In the genomic region with DNA sequence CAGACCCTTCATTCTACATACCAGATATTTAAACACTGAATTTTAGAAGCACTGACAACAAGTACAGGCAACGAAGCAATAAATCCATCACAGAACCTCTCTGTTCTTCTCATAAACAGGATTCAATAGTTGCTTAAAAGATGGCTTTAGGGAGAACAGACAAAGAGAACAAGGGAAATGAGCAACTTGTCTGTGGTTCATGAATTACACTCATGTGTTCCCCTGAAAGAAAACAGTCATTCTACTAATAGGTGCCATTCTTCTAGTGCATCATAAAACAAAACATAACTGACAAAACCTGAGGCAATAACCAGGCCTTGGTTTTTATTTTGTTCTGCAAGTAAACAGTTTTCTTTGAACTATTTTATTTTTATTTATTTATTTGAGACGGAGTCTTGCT, we compare ENCODE assay signal across 33 cellular contexts. TPM values are rescaled to one million over a fixed set of nuclear protein-coding genes. Genes with fewer than 3 reads are reported as not detected.
"Had no signal": no experiment of that assay in that cellular context is flagged by ENCODE, and none has a peak within 500 bp of the region (broad histone marks: within the 10 kb centered on the region; RNA-seq: fewer than 3 reads in every experiment).

No MANE protein-coding gene starts in this region.

- H3K27me3 ChIP-seq: adrenal gland, body of pancreas, breast epithelium, Peyer's patch had no signal

- H3K4me3 Mint-ChIP-seq: activated CD8-positive, alpha-beta T cell treated with anti-CD3 and anti-CD28 coated beads, Interleukin-2, amount 10 ng/mL, durations not matched to agents 7 days and 5 days; activated naive CD4-positive, alpha-beta T cell treated with anti-CD3 and anti-CD28 coated beads, Interleukin-2, amount 50 U/mL, for 24 hours had no signal

- H3K4me2 ChIP-seq: KMS-11 had no signal

- H3K27me3 Mint-ChIP-seq: activated naive CD4-positive, alpha-beta T cell treated with anti-CD3 and anti-CD28 coated beads, Interleukin-2, amount 50 U/mL, for 24 hours had no signal

- ATAC-seq: activated CD8-positive, alpha-beta T cell treated with anti-CD3 and anti-CD28 coated beads, Interleukin-2, amount 10 ng/mL, durations not matched to agents 7 days and 5 days; body of pancreas; PC-3 had no signal

- H3K27ac Mint-ChIP-seq: activated CD8-positive, alpha-beta T cell treated with anti-CD3 and anti-CD28 coated beads, Interleukin-2, amount 10 ng/mL, durations not matched to agents 7 days and 5 days; activated naive CD4-positive, alpha-beta T cell treated with anti-CD3 and anti-CD28 coated beads, Interleukin-2, amount 50 U/mL, for 24 hours had no signal

- H3K9me3 ChIP-seq: adrenal gland, body of pancreas, breast epithelium, Peyer's patch had no signal

- H3K9ac ChIP-seq: KMS-11 had no signal

- DNase-seq: activated CD4-positive, alpha-beta T cell treated with anti-CD3 and anti-CD28 coated beads for 48 hours; activated CD8-positive, alpha-beta T cell treated with anti-CD3 and anti-CD28 coated beads, Interleukin-2, amount 10 ng/mL, durations not matched to agents 7 days and 5 days; activated effector memory CD4-positive, alpha-beta T cell treated with anti-CD3 and anti-CD28 coated beads, Interleukin-2, amount 50 U/mL, for 16 hours; activated naive CD4-positive, alpha-beta T cell; adrenal gland; body of pancreas; caudate nucleus; cerebellar nuclear complex; MM.1S; NCI-H1092 treated with DMSO at 0.1 percent for 48 hours; NCI-H1417; NCI-H146; NCI-H187; NCI-H2029 treated with DMSO at 0.1 percent for 48 hours; NCI-H2107; NCI-H2171; NCI-H510A; NCI-H526; NCI-H748 treated with DMSO at 0.1 percent for 48 hours; NK-92 treated with Interleukin-12 subunit alpha and Interleukin-12 subunit beta, amount 100 ng/mL, for 24 hours; PC-3; Peyer's patch; RPMI8226; SIG-M5; SW 1271; T-helper 1 cell; T1000 had no signal

- H3K4me3 ChIP-seq: adrenal gland, body of pancreas, breast epithelium, Peyer's patch had no signal

- H3K27ac ChIP-seq: adrenal gland, body of pancreas, breast epithelium, KMS-11, Peyer's patch had no signal

- H3K9me3 Mint-ChIP-seq: activated naive CD4-positive, alpha-beta T cell treated with anti-CD3 and anti-CD28 coated beads, Interleukin-2, amount 50 U/mL, for 24 hours had no signal

RNA-seq across cellular contexts. Expression of gene DNALI1, which starts 32.2 kb away (rescaled TPM):
- total RNA-seq: activated CD8-positive, alpha-beta T cell treated with anti-CD3 and anti-CD28 coated beads, Interleukin-2, amount 10 ng/mL, durations not matched to agents 7 days and 5 days; PC-3 had no signal

RNA-seq across cellular contexts. Expression of gene RSPO1, which starts 45.8 kb away (rescaled TPM):
- total RNA-seq: activated CD8-positive, alpha-beta T cell treated with anti-CD3 and anti-CD28 coated beads, Interleukin-2, amount 10 ng/mL, durations not matched to agents 7 days and 5 days; astrocyte; LHCN-M2; PC-3; T-helper 2 cell treated with Interferon-gamma antibody and Interleukin-4, amounts not matched to agents 100 ng/mL and 5 ng/mL, for 36 hours had no signal
